8 cellular contexts compared by ENCODE assay signal in the genomic region with DNA sequence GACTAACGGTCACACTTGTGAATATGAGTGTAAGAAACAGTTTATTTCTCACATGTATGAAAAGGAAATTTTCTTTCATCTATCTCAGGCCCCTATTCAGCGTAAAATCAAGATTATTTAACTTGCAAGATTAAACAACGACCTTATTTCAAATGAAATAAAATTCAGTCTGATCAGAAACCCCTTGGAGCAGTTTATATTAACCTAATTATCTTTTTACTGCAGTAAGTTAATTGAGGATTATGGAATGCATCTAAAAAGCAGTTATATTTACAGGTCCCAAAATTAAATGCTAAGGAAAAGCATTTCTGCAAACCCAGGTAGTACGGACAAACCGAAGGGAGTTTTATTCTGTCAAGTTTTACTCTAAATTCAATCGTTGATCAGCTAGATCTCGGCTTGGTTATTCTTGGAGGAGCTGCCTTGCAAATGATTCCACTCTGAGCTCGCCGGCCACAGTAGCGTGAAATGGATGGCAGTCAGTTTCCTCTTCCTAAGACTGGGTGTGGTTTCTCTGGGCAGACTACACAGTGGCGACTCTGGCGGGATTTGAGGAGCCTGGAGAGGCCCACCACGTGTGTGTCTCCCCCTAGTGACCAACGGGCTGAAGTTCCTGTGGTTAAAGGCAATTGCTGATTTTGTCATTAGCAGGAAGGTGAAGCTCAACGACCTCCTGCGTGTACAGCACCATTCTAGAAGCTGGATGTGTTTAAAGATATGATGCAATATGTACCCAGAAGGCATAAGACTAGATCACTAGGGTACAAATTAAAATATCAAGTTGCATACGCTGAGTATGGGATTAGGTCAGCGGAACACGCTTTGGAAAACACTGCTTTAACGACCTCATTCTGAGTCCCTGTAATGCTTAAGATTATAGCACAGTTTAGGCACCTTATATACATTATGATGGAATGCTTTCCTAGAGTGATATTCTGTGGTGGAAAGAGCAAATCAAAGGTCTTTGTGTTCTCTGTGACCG.
DNase-seq lines count a peak whose midpoint lies in the region; ATAC-seq and FAIRE-seq lines count a peak whose summit lies in the region.

No MANE protein-coding gene starts in this region.

- H3K27ac ChIP-seq in layer of hippocampus (ENCODE audit: low read depth, low read length), result peak overlapping the region; percentile 76

- DNase-seq in Ammon's horn (ENCODE audit: low spot score) (peak; percentile 94), NCI-H345 (lab: John Stamatoyannopoulos, UW) (peak; percentile 97)
- DNase-seq in activated CD4-positive, alpha-beta T cell treated with anti-CD3 and anti-CD28 coated beads for 1 hour, result peak; percentile 55
- peak; percentile 55 to 57 for DNase-seq in stimulated activated CD4-positive, alpha-beta T cell treated with anti-CD3 and anti-CD28 coated beads, Interleukin-1b, Interleukin-23, amount 100 ng/mL, for 4 hours (ENCODE audit: low read depth in 2 of 2)

- peak; percentile 31 for FAIRE-seq in colon (lab: Jason Lieb, UNC)

- ATAC-seq in GM19023 (IDR thresholded peaks at IDR 0.05; ENCODE audit: unreplicated experiment) (peak; percentile 74), HG03280 (IDR thresholded peaks at IDR 0.05; ENCODE audit: unreplicated experiment) (peak; percentile 76)

- H3K27me3 ChIP-seq in layer of hippocampus (ENCODE audit: control insufficient read depth, insufficient read depth, low read length), result no peaks in the 10 kb centered on the region

Comparison
In these comparisons a context has a peak if more than half of its experiments do, and no peak if none do; other contexts are left out.
1. Peak in every context shown above with its lines: DNase-seq, ATAC-seq and H3K27ac ChIP-seq.